In genomic region chr17:61275395-61275794, GRCh38 we compare ENCODE assay signal across 25 cellular contexts.
A peak's percentile ranks its signal among the peaks of the same experiment; 100 is the strongest.
DNase-seq lines count a peak whose midpoint lies in the region; ATAC-seq, FAIRE-seq and TF ChIP-seq lines count a peak whose summit lies in the region.
"Had no signal": no experiment of that assay in that cellular context is flagged by ENCODE, and none has a peak within 500 bp of the region (broad histone marks: within the 10 kb centered on the region; RNA-seq: fewer than 3 reads in every experiment).

No MANE protein-coding gene starts in this region.

- H3K4me2 ChIP-seq in GM12878 (ENCODE audit: control insufficient read depth, insufficient read depth) (no peak overlapping the region), mesenchymal stem cell (ENCODE audit: low read length, poor library complexity, severe bottlenecking) (no peak overlapping the region), PC-9 (no peak overlapping the region)
- H3K4me2 ChIP-seq: BLaER1 had no signal

- peak overlapping the region in 1 of 2 experiments; percentile 63 for H2BK12ac ChIP-seq in mesenchymal stem cell (ENCODE audit: low read length in 2 of 2)

- H3K4me3 ChIP-seq in GM12878 (no peak overlapping the region), mesenchymal stem cell (ENCODE audit: insufficient read depth in 1 of 2, low read depth in 1 of 2, low read length in 2 of 2) (no peak overlapping the region), PC-9 (no peak overlapping the region)
- H3K4me3 ChIP-seq: BLaER1 had no signal

- H2AFZ ChIP-seq in GM12878 (ENCODE audit: control insufficient read depth, low read depth, low read length) (no peak overlapping the region), mesenchymal stem cell (ENCODE audit: low read depth, low read length) (no peak overlapping the region), PC-9 (no peak overlapping the region)

- H3K36me3 ChIP-seq in GM12878 (ENCODE audit: control insufficient read depth in 2 of 2, insufficient read depth in 2 of 2, low read length in 1 of 2) (no peaks in the 10 kb centered on the region), mesenchymal stem cell (ENCODE audit: control insufficient read depth in 1 of 2, insufficient read depth in 2 of 2, low read depth in 1 of 2, low read length in 2 of 2) (no peaks in the 10 kb centered on the region), PC-9 (ENCODE audit: low read depth) (no peaks in the 10 kb centered on the region)
- H3K36me3 ChIP-seq: BE2C, BLaER1 had no signal

- SMC1A ChIA-PET in GM12878 (lab: Charles Lee; ENCODE audit: uncharacterized antibody, unreplicated experiment), result interaction anchor here (0.7 kb wide), 1 partner anchor 178 kb away, joined by 3 read pairs; no protein-coding TSS in a partner anchor

- peak overlapping the region in 1 of 2 experiments; percentile 40 for H3K23ac ChIP-seq in mesenchymal stem cell (ENCODE audit: low read length in 2 of 2)

- H3K9me3 ChIP-seq in GM12878 (replicated peaks; ENCODE audit: control insufficient read depth, insufficient read depth, low read length), result no peaks in the 10 kb centered on the region
- H3K9me3 ChIP-seq in mesenchymal stem cell (ENCODE audit: control insufficient read depth, low read length), result no peaks in the 10 kb centered on the region
- no peaks in the 10 kb centered on the region for H3K9me3 ChIP-seq in PC-9 (ENCODE audit: insufficient read depth, low read depth)
- H3K9me3 ChIP-seq: BE2C, BLaER1 had no signal

- H3K14ac ChIP-seq in mesenchymal stem cell (ENCODE audit: low read length in 2 of 2), result no peak overlapping the region

- BruUV-seq in GM12878 (replicated peaks; lab: Mats Ljungman, UMichigan) (no TSS peak), PC-9 (replicated peaks; lab: Mats Ljungman, UMichigan) (no TSS peak)

- H3K4ac ChIP-seq in mesenchymal stem cell (ENCODE audit: low read depth in 1 of 2, low read length in 2 of 2), result no peak overlapping the region

- H3K36me3 Mint-ChIP-seq in activated T-cell treated with anti-CD3 and anti-CD28 coated beads, Interleukin-2, amount 50 U/mL, for 24 hours (ENCODE audit: low read depth), result peaks cover 2% of the 10 kb centered on the region

- RAD21 ChIA-PET in GM12878 (lab: Charles Lee; ENCODE audit: unreplicated experiment), result no interaction called here

- H3F3A ChIP-seq in PC-9 (ENCODE audit: insufficient read depth, low read depth), result no peaks in the 10 kb centered on the region

- H3K79me2 ChIP-seq in GM12878 (ENCODE audit: control insufficient read depth, insufficient read depth, low read length) (no peaks in the 10 kb centered on the region), PC-9 (ENCODE audit: low read depth) (no peaks in the 10 kb centered on the region)

- no peak for DNase-seq in GM12878 (ENCODE audit: low read depth, low spot score)
- no peak for DNase-seq in mesenchymal stem cell
- no peak for DNase-seq in urothelium cell line (ENCODE audit: low spot score)
- DNase-seq in activated T-cell treated with anti-CD3 and anti-CD28 coated beads, Interleukin-2, amount 50 U/mL, for 24 hours, result no peak
- no peak for DNase-seq in NCI-H226
- DNase-seq in PC-9, result no peak
- DNase-seq: 8988T; ACHN; BE2C; C1 segment of cervical spinal cord; CD4-positive, alpha-beta memory T cell; CD4-positive, CD25-positive, alpha-beta regulatory T cell; CD8-positive, alpha-beta memory T cell; COR-L47; DMS 273 treated with DMSO at 0.1 percent for 48 hours; DMS153; DMS53; DMS79; DND-41; EL; GDM1 had no signal

- no peak for TF ChIP-seq RAD21 in GM12878 (IDR thresholded peaks at IDR 0.05; ENCODE audit: insufficient read depth, low read depth, low read length)

- H3K4me1 ChIP-seq in GM12878 (ENCODE audit: control insufficient read depth, insufficient read depth, low read length) (peaks cover 14% of the 10 kb centered on the region; the same call in 1 of the 2 replicates), mesenchymal stem cell (ENCODE audit: control insufficient read depth, insufficient read depth, low read depth, low read length) (no peaks in the 10 kb centered on the region), PC-9 (replicated peaks; ENCODE audit: insufficient read depth) (no peaks in the 10 kb centered on the region)

- no peaks in the 10 kb centered on the region for H3K79me1 ChIP-seq in mesenchymal stem cell (replicated peaks; ENCODE audit: low read length, poor library complexity, severe bottlenecking)

- no peak overlapping the region for H4K8ac ChIP-seq in mesenchymal stem cell (ENCODE audit: low read length)

- H4K91ac ChIP-seq in mesenchymal stem cell (ENCODE audit: low read length), result no peak overlapping the region

- no peak overlapping the region for H2AK5ac ChIP-seq in mesenchymal stem cell (ENCODE audit: low read length, severe bottlenecking)

- H4K20me1 ChIP-seq in GM12878 (ENCODE audit: control insufficient read depth, insufficient read depth) (no peaks in the 10 kb centered on the region), PC-9 (ENCODE audit: insufficient read depth) (no peaks in the 10 kb centered on the region)
- H4K20me1 ChIP-seq: BLaER1 had no signal

- H3K4me3 Mint-ChIP-seq in activated T-cell treated with anti-CD3 and anti-CD28 coated beads, Interleukin-2, amount 50 U/mL, for 24 hours, result no peak overlapping the region
- H3K4me3 Mint-ChIP-seq: CD14-positive monocyte; CD4-positive, alpha-beta memory T cell; CD4-positive, CD25-positive, alpha-beta regulatory T cell had no signal

- H3K27ac ChIP-seq in GM12878 (ENCODE audit: control insufficient read depth, insufficient read depth), result no peak overlapping the region
- H3K27ac ChIP-seq in mesenchymal stem cell (ENCODE audit: low read length, poor library complexity, severe bottlenecking), result no peak overlapping the region
- no peak overlapping the region for H3K27ac ChIP-seq in PC-9
- H3K27ac ChIP-seq: BLaER1 had no signal

- no peak overlapping the region for H2BK5ac ChIP-seq in mesenchymal stem cell (ENCODE audit: low read depth, low read length, poor library complexity, severe bottlenecking)

- TF ChIP-seq EP300 in GM12878 (IDR thresholded peaks at IDR 0.05; ENCODE audit: borderline replicate concordance in 1 of 2, control insufficient read depth in 1 of 2, low read depth in 2 of 2, low read length in 2 of 2), result no peak

- ATAC-seq in GM12878, result no peak

- H3K27ac Mint-ChIP-seq in activated T-cell treated with anti-CD3 and anti-CD28 coated beads, Interleukin-2, amount 50 U/mL, for 24 hours, result no peak overlapping the region
- H3K27ac Mint-ChIP-seq: CD14-positive monocyte; CD4-positive, alpha-beta memory T cell had no signal

- H3K27me3 Mint-ChIP-seq in activated T-cell treated with anti-CD3 and anti-CD28 coated beads, Interleukin-2, amount 50 U/mL, for 24 hours, result no peaks in the 10 kb centered on the region
- H3K27me3 Mint-ChIP-seq: CD4-positive, alpha-beta memory T cell; CD4-positive, CD25-positive, alpha-beta regulatory T cell; CD8-positive, alpha-beta memory T cell had no signal

- H3K9me3 Mint-ChIP-seq in activated T-cell treated with anti-CD3 and anti-CD28 coated beads, Interleukin-2, amount 50 U/mL, for 24 hours, result no peaks in the 10 kb centered on the region
- H3K9me3 Mint-ChIP-seq: CD4-positive, alpha-beta memory T cell; CD8-positive, alpha-beta memory T cell had no signal

- H2BK120ac ChIP-seq in mesenchymal stem cell (ENCODE audit: low read depth, low read length), result no peak overlapping the region

- peak overlapping the region in 1 of 2 experiments; percentile 66 for H3K18ac ChIP-seq in mesenchymal stem cell (ENCODE audit: low read depth in 1 of 2, low read length in 2 of 2)

- intact Hi-C loops in GM12878 (cut with micrococcal nuclease; ENCODE audit: unreplicated experiment) (no loop called here), PC-9 (cut with micrococcal nuclease; ENCODE audit: unreplicated experiment) (no loop called here)

- TF ChIP-seq POLR2A in GM12878 (IDR thresholded peaks at IDR 0.05; ENCODE audit: low read depth, low read length), result no peak

- no peaks in the 10 kb centered on the region for H3K27me3 ChIP-seq in GM12878 (replicated peaks in 1 of 2; ENCODE audit: control insufficient read depth in 2 of 2, insufficient read depth in 2 of 2, low read length in 1 of 2)
- H3K27me3 ChIP-seq in mesenchymal stem cell (ENCODE audit: control insufficient read depth in 1 of 2, insufficient read depth in 1 of 2, low read length in 2 of 2), result no peaks in the 10 kb centered on the region
- no peaks in the 10 kb centered on the region for H3K27me3 ChIP-seq in PC-9 (ENCODE audit: insufficient read depth, low read depth)
- H3K27me3 ChIP-seq: BE2C, BLaER1 had no signal

- peaks cover 13% of the 10 kb centered on the region for H3K4me1 Mint-ChIP-seq in activated T-cell treated with anti-CD3 and anti-CD28 coated beads, Interleukin-2, amount 50 U/mL, for 24 hours (ENCODE audit: low read depth)
- H3K4me1 Mint-ChIP-seq: CD14-positive monocyte; CD8-positive, alpha-beta memory T cell had no signal

- no peak for FAIRE-seq in GM12878 (lab: Jason Lieb, UNC)
- peak; percentile 59 for FAIRE-seq in urothelium cell line (lab: Jason Lieb, UNC)
- FAIRE-seq: A204.1, GM12891 had no signal

- in situ Hi-C loops in GM12878 (cut with MboI), result no loop called here

- 58% methylated on average over 5 of the region's 5 CpGs for WGBS in GM12878 (ENCODE audit: insufficient coverage, insufficient replicate concordance, low lambda C conversion rate, missing lambda C conversion rate)
- WGBS in mesenchymal stem cell, result 94% methylated on average over 5 of the region's 5 CpGs

- no peaks in the 10 kb centered on the region for H3K9me2 ChIP-seq in PC-9 (ENCODE audit: insufficient read depth)

- CTCF ChIA-PET in GM12878 (lab: Yijun Ruan, JAX) (interaction anchor here (1.3 kb wide), 1 partner anchor 9 kb away, joined by 4 read pairs; no protein-coding TSS in a partner anchor), PC-9 (lab: Charles Lee) (no interaction called here)

- H2BK15ac ChIP-seq in mesenchymal stem cell (ENCODE audit: low read depth, poor library complexity, severe bottlenecking), result peak overlapping the region; percentile 44

- TF ChIP-seq CTCF in GM12878 (IDR thresholded peaks at IDR 0.05 in 2 of 3, conservative IDR thresholded peaks at IDR 0.05 in 1 of 3; ENCODE audit: control insufficient read depth in 2 of 3, extremely low read depth in 1 of 3, insufficient read depth in 1 of 3, low read depth in 3 of 3, low read length in 3 of 3) (no peak), PC-9 (conservative IDR thresholded peaks at IDR 0.05) (no peak)

- H3K9ac ChIP-seq in GM12878 (ENCODE audit: control insufficient read depth, insufficient read depth, low read length) (no peak overlapping the region), mesenchymal stem cell (ENCODE audit: low read length) (no peak overlapping the region)
- H3K9ac ChIP-seq: BLaER1 had no signal

- POLR2A ChIA-PET in GM12878 (lab: Charles Lee), result no interaction called here
- POLR2A ChIA-PET in PC-9 (lab: Charles Lee; ENCODE audit: unreplicated experiment), result interaction anchor here (0.6 kb wide), 1 partner anchor 313 kb away, joined by 4 read pairs; no protein-coding TSS in a partner anchor

TF ChIP-seq in GM12878, 131 proteins besides CTCF, POLR2A, EP300 and RAD21 (continues in another document):
- TF ChIP-seq NFXL1 (IDR thresholded peaks at IDR 0.05; ENCODE audit: borderline replicate concordance), result peak; percentile 74; the same call in 1 of the 2 replicates
